Comparison of ENCODE assay signal across 19 cellular contexts in the genomic region with DNA sequence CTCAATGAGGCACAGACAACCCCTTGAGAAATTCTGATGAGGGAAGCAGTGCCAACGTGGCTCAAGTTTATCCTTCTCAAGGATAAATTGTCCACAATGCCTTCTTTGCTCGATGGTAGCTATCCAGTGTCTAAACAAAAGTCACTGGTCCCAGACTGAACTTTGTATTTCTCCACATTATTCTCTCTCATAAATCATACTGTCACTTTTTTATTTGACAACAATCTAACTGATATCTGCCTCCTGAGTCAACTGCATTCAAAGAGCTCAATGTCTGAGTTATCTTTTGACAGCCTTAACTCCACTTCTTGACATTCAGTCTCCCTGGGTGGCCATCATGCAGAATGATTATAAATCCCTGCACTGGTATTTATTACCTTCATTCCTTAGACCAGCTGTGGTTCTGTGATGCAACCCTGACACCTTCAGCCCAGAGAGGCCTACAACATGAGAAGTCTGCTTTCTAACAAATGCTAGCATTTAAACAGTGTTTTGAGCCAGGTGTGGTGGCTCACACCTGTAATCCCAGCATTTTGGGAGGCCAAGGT. TPM values are rescaled to one million over a fixed set of nuclear protein-coding genes. Genes with fewer than 3 reads are reported as not detected.
A peak's percentile ranks its signal among the peaks of the same experiment; 100 is the strongest.
DNase-seq lines count a peak whose midpoint lies in the region; ATAC-seq, FAIRE-seq and TF ChIP-seq lines count a peak whose summit lies in the region.
"Had no signal": no experiment of that assay in that cellular context is flagged by ENCODE, and none has a peak within 500 bp of the region (broad histone marks: within the 10 kb centered on the region; RNA-seq: fewer than 3 reads in every experiment).

No MANE protein-coding gene starts in this region.

- no peak overlapping the region for H3K4me3 Mint-ChIP-seq in Calu3 (ENCODE audit: low read depth, unreplicated experiment)
- no peak overlapping the region for H3K4me3 Mint-ChIP-seq in T-helper 17 cell
- H3K4me3 Mint-ChIP-seq in activated CD4-positive, alpha-beta T cell treated with anti-CD3 and anti-CD28 coated beads for 36 hours: no peak overlapping the region
- H3K4me3 Mint-ChIP-seq: CD8-positive, alpha-beta T cell; IgD-negative memory B cell had no signal

- POLR2A ChIA-PET in activated CD4-positive, alpha-beta T cell treated with anti-CD3 and anti-CD28 coated beads for 36 hours (lab: Charles Lee): interaction anchor here (0.6 kb wide), 1 partner anchor 16 kb away, joined by 5 read pairs; no protein-coding TSS in a partner anchor

- H3K4me1 ChIP-seq in hepatocyte (ENCODE audit: insufficient read depth) (no peaks in the 10 kb centered on the region), small intestine (ENCODE audit: control insufficient read depth in 2 of 2, insufficient read depth in 1 of 2, low read depth in 1 of 2, low read length in 1 of 2) (no peaks in the 10 kb centered on the region), vagina (no peaks in the 10 kb centered on the region)
- H3K4me1 ChIP-seq: BE2C had no signal

- DNase-seq in Calu3: no peak
- DNase-seq in T-helper 17 cell: no peak
- peak; percentile 58 for DNase-seq in hepatocyte (ENCODE audit: low spot score)
- peak; percentile 82 for DNase-seq in small intestine
- no peak for DNase-seq in retina
- no peak for DNase-seq in activated CD4-positive, alpha-beta T cell treated with anti-CD3 and anti-CD28 coated beads for 36 hours
- DNase-seq in vagina (ENCODE audit: extremely low spot score in 2 of 2): no peak
- no peak for DNase-seq in A172 (ENCODE audit: low spot score)
- DNase-seq: BE2C; CD8-positive, alpha-beta T cell; COR-L47; DMS53 had no signal

- H3K27ac Mint-ChIP-seq in Calu3 (ENCODE audit: unreplicated experiment): no peak overlapping the region
- H3K27ac Mint-ChIP-seq in T-helper 17 cell: peak overlapping the region; percentile 71
- H3K27ac Mint-ChIP-seq in activated CD4-positive, alpha-beta T cell treated with anti-CD3 and anti-CD28 coated beads for 36 hours: no peak overlapping the region
- H3K27ac Mint-ChIP-seq: CD8-positive, alpha-beta T cell; IgD-negative memory B cell had no signal

- H2AFZ ChIP-seq in hepatocyte: no peak overlapping the region

- no peaks in the 10 kb centered on the region for H3K9me3 Mint-ChIP-seq in Calu3 (ENCODE audit: low read depth, unreplicated experiment)
- H3K9me3 Mint-ChIP-seq in activated CD4-positive, alpha-beta T cell treated with anti-CD3 and anti-CD28 coated beads for 36 hours (ENCODE audit: low read depth): no peaks in the 10 kb centered on the region
- H3K9me3 Mint-ChIP-seq: CD8-positive, alpha-beta T cell; IgD-negative memory B cell had no signal

- H3K36me3 ChIP-seq in hepatocyte (replicated peaks; ENCODE audit: insufficient read depth, low read depth) (no peaks in the 10 kb centered on the region), small intestine (ENCODE audit: control insufficient read depth in 2 of 2, insufficient read depth in 2 of 2, low read length in 2 of 2) (peaks cover 11 to 27% of the 10 kb centered on the region in 2 donors), vagina (peaks cover 4 to 56% of the 10 kb centered on the region in 2 donors)

- TSS peak; percentile 11 for BruUV-seq in Calu3 (replicated peaks; lab: Mats Ljungman, UMichigan)

- H3K27me3 ChIP-seq in hepatocyte (no peaks in the 10 kb centered on the region), small intestine (ENCODE audit: control insufficient read depth in 2 of 2, insufficient read depth in 2 of 2, low read length in 2 of 2) (no peaks in the 10 kb centered on the region), vagina (no peaks in the 10 kb centered on the region)
- H3K27me3 ChIP-seq: BE2C had no signal

- no peak overlapping the region for H3K4me2 ChIP-seq in hepatocyte
- H3K4me2 ChIP-seq: KMS-11 had no signal

- peaks cover 38% of the 10 kb centered on the region for H3K36me3 Mint-ChIP-seq in Calu3 (ENCODE audit: insufficient read depth, unreplicated experiment)
- H3K36me3 Mint-ChIP-seq in T-helper 17 cell (ENCODE audit: low read depth): peaks cover 4% of the 10 kb centered on the region
- peaks cover 40% of the 10 kb centered on the region for H3K36me3 Mint-ChIP-seq in activated CD4-positive, alpha-beta T cell treated with anti-CD3 and anti-CD28 coated beads for 36 hours (ENCODE audit: low read depth)

- no peaks in the 10 kb centered on the region for H3K9me3 ChIP-seq in T-helper 17 cell (ENCODE audit: control insufficient read depth, low read length, poor library complexity, severe bottlenecking)
- no peaks in the 10 kb centered on the region for H3K9me3 ChIP-seq in hepatocyte (ENCODE audit: low read depth)
- no peaks in the 10 kb centered on the region for H3K9me3 ChIP-seq in small intestine (ENCODE audit: control insufficient read depth, low read depth)
- no peaks in the 10 kb centered on the region for H3K9me3 ChIP-seq in vagina
- H3K9me3 ChIP-seq: BE2C, HAP-1 had no signal

- H3K27me3 Mint-ChIP-seq in Calu3 (ENCODE audit: unreplicated experiment) (no peaks in the 10 kb centered on the region), T-helper 17 cell (no peaks in the 10 kb centered on the region)
- H3K27me3 Mint-ChIP-seq in activated CD4-positive, alpha-beta T cell treated with anti-CD3 and anti-CD28 coated beads for 36 hours: no peaks in the 10 kb centered on the region
- H3K27me3 Mint-ChIP-seq: IgD-negative memory B cell had no signal

- no peaks in the 10 kb centered on the region for H4K20me1 ChIP-seq in hepatocyte (ENCODE audit: insufficient read depth, poor library complexity, severe bottlenecking)

- TF ChIP-seq POLR2A in vagina (IDR thresholded peaks at IDR 0.05): no peak

- CTCF ChIA-PET in Calu3 (lab: Charles Lee): no interaction called here
- CTCF ChIA-PET in activated CD4-positive, alpha-beta T cell treated with anti-CD3 and anti-CD28 coated beads for 36 hours (lab: Charles Lee): interaction anchor here (1.0 kb wide), 1 partner anchor 22 kb away, joined by 4 read pairs; no protein-coding TSS in a partner anchor

- H3K9me2 ChIP-seq in hepatocyte (replicated peaks; ENCODE audit: insufficient read depth): no peaks in the 10 kb centered on the region

- ATAC-seq in T-helper 17 cell: no peak
- no peak for ATAC-seq in activated CD4-positive, alpha-beta T cell treated with anti-CD3 and anti-CD28 coated beads for 36 hours
- ATAC-seq: CD8-positive, alpha-beta T cell had no signal

- H3K4me3 ChIP-seq in hepatocyte (no peak overlapping the region), small intestine (ENCODE audit: low read depth in 1 of 2, low read length in 2 of 2) (no peak overlapping the region), vagina (no peak overlapping the region)
- H3K4me3 ChIP-seq: HAP-1 had no signal

- no peak overlapping the region for H3K27ac ChIP-seq in hepatocyte
- no peak overlapping the region for H3K27ac ChIP-seq in small intestine (ENCODE audit: low read depth in 1 of 2, low read length in 1 of 2)
- no peak overlapping the region for H3K27ac ChIP-seq in vagina
- H3K27ac ChIP-seq: C4-2B, KMS-11 had no signal

- no peaks in the 10 kb centered on the region for H3K79me2 ChIP-seq in hepatocyte

- 63% methylated on average over 2 of the region's 2 CpGs for WGBS in hepatocyte (ENCODE audit: low lambda C conversion rate, missing lambda C conversion rate)
- 19 to 59% (median 42%) methylated on average over 2 of the region's 2 CpGs for WGBS in small intestine, 3 donors

- intact Hi-C loops in Calu3 (cut with micrococcal nuclease; ENCODE audit: unreplicated experiment): no loop called here
- intact Hi-C loops in activated CD4-positive, alpha-beta T cell treated with anti-CD3 and anti-CD28 coated beads for 36 hours (cut with DNase I, micrococcal nuclease): no loop called here
- intact Hi-C loops in vagina (cut with DNase I): no loop called here

- TF ChIP-seq CTCF in Calu3 (IDR thresholded peaks at IDR 0.05; ENCODE audit: unreplicated experiment): no peak
- TF ChIP-seq CTCF in hepatocyte (IDR thresholded peaks at IDR 0.05; ENCODE audit: poor library complexity): no peak
- TF ChIP-seq CTCF in vagina (IDR thresholded peaks at IDR 0.05): no peak

- FAIRE-seq in small intestine (lab: Jason Lieb, UNC): no peak
- FAIRE-seq: A204.1, GM12891, H1 had no signal

- H3K4me1 Mint-ChIP-seq in Calu3 (ENCODE audit: low read depth, unreplicated experiment) (no peaks in the 10 kb centered on the region), T-helper 17 cell (peaks cover 7% of the 10 kb centered on the region)
- no peaks in the 10 kb centered on the region for H3K4me1 Mint-ChIP-seq in activated CD4-positive, alpha-beta T cell treated with anti-CD3 and anti-CD28 coated beads for 36 hours
- H3K4me1 Mint-ChIP-seq: IgD-negative memory B cell had no signal

RNA-seq across cellular contexts. Expression of a gene that starts 38.2 kb away (rescaled TPM):
- total RNA-seq in Calu3 (2022): 86.7 and 88.7 TPM in 2 replicates
- total RNA-seq in T-helper 17 cell: 10 to 100 TPM; 57.8 to 61.3 TPM
- 60.1 and 63.2 TPM in 2 replicates for total RNA-seq in hepatocyte
- 67.9 and 70.7 TPM in 2 replicates for polyA plus RNA-seq in hepatocyte
- polyA plus RNA-seq in small intestine: 10 to 100 TPM; 69.2 to 82.1 (median 71.2) TPM
- 100 to 1,000 TPM; 172 to 182 TPM for total RNA-seq in activated CD4-positive, alpha-beta T cell treated with anti-CD3 and anti-CD28 coated beads for 36 hours
- 51.8 TPM for total RNA-seq in vagina
- total RNA-seq in A172 (2014; rRNA removed; shearing (Covaris generic)): 83.8 and 92.7 TPM in 2 replicates

RNA-seq across cellular contexts. Expression of a gene that starts 42.2 kb away (rescaled TPM):
- total RNA-seq in Calu3 (2022) (36.2 and 41.5 TPM in 2 replicates), T-helper 17 cell (1 to 10 TPM; 9.0 to 9.6 TPM), hepatocyte (22.4 and 33.1 TPM in 2 replicates), vagina (11.0 TPM)
- polyA plus RNA-seq in hepatocyte (23.9 and 36.8 TPM in 2 replicates), small intestine (10 to 100 TPM; 65.4 to 78.5 (median 78.5) TPM)
- 10 to 100 TPM; 83.2 to 93.2 TPM for total RNA-seq in activated CD4-positive, alpha-beta T cell treated with anti-CD3 and anti-CD28 coated beads for 36 hours
- total RNA-seq in A172 (2014; rRNA removed; shearing (Covaris generic)): 69.8 and 74.0 TPM in 2 replicates

RNA-seq across cellular contexts. Expression of a gene that starts 51.0 kb away (rescaled TPM):
- total RNA-seq in Calu3 (2022) (113 and 126 TPM in 2 replicates), T-helper 17 cell (100 to 1,000 TPM; 111 to 142 TPM), hepatocyte (78.6 and 92.1 TPM in 2 replicates), vagina (61.6 TPM)
- polyA plus RNA-seq in hepatocyte (54.2 and 59.2 TPM in 2 replicates), small intestine (10 to 100 TPM; 14.1 to 28.4 (median 21.5) TPM)
- 100 to 1,000 TPM; 200 to 245 TPM for total RNA-seq in activated CD4-positive, alpha-beta T cell treated with anti-CD3 and anti-CD28 coated beads for 36 hours
- total RNA-seq in A172 (2014; rRNA removed; shearing (Covaris generic)): 121 and 151 TPM in 2 replicates

RNA-seq across cellular contexts. Expression of a gene that starts 51.4 kb away (rescaled TPM):
- total RNA-seq in Calu3 (2022): 58.3 and 65.5 TPM in 2 replicates
- 10 to 100 TPM; 17.7 to 19.2 TPM for total RNA-seq in T-helper 17 cell
- total RNA-seq in hepatocyte: 19.0 and 19.1 TPM in 2 replicates
- polyA plus RNA-seq in hepatocyte: 6.3 and 7.8 TPM in 2 replicates
- polyA plus RNA-seq in small intestine: 1 to 10 TPM; 1.4 to 8.3 (median 2.5) TPM
- 10 to 100 TPM; 38.1 to 45.5 TPM for total RNA-seq in activated CD4-positive, alpha-beta T cell treated with anti-CD3 and anti-CD28 coated beads for 36 hours
- 17.2 TPM for total RNA-seq in vagina
- total RNA-seq in A172 (2014; rRNA removed; shearing (Covaris generic)): 29.4 and 33.1 TPM in 2 replicates

Comparison
In these comparisons a context has a peak if more than half of its experiments do, and no peak if none do; other contexts are left out.
1. DNase-seq: peak in hepatocyte (single experiment) and small intestine (single experiment); none in Calu3 (single experiment), T-helper 17 cell (0 of 3), retina (single experiment), activated CD4-positive, alpha-beta T cell treated with anti-CD3 and anti-CD28 coated beads for 36 hours (single experiment), vagina (0 of 2) and A172 (single experiment).